In the genomic region with DNA sequence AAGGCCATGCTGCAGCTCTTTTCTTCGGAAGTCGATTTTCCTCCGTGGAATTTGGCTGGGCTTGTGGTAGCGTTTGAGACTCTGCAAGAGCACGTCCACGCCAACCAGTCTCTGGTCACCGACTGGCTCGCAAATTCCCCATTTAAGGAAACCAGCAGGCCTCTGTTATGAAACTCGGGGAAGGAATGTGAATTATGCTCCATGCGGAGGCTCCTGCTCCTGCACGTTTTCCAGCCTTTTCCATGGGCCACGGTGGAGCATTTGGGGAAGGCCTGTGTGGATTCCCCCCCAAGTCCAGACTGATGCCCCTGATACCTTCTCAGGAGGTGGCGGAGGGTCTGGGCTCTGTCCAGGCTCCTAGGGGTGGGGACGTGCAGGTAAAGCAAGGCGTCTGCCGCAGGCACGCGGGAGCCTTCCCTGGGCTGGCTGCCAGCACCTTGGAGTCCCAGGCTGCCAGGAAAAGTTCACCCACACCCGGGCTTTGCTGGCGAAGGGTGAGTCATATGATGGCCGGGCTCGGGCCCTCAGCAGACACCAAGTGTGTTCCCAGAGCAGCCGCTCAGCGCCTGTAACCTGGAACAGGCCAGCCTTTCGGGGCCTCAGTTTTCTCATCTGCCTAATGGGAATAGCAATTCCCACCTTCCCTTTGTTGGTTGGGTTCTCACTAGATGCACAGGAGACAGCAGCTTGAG, we compare ENCODE assay signal across 8 cellular contexts. TPM values are rescaled to one million over a fixed set of nuclear protein-coding genes. Genes with fewer than 3 reads are reported as not detected.
DNase-seq lines count a peak whose midpoint lies in the region; ATAC-seq and TF ChIP-seq lines count a peak whose summit lies in the region.

No MANE protein-coding gene starts in this region.

- POLR2A ChIA-PET in GM10248 (lab: Yijun Ruan, JAX), result no interaction called here

- H3K9ac ChIP-seq in rectal smooth muscle tissue (ENCODE audit: low read length), result no peak overlapping the region

- no peaks in the 10 kb centered on the region for H3K27me3 Mint-ChIP-seq in Calu3 (ENCODE audit: unreplicated experiment)

- H3K36me3 ChIP-seq in rectal smooth muscle tissue (ENCODE audit: control insufficient read depth, insufficient read depth, low read length), result no peaks in the 10 kb centered on the region

- H3K4me3 Mint-ChIP-seq in Calu3 (ENCODE audit: low read depth, unreplicated experiment), result no peak overlapping the region

- peaks cover 42% of the 10 kb centered on the region for H3K4me1 ChIP-seq in rectal smooth muscle tissue (ENCODE audit: control insufficient read depth, insufficient read depth, low read length)

- H3K36me3 Mint-ChIP-seq in Calu3 (ENCODE audit: insufficient read depth, unreplicated experiment), result peaks cover 27% of the 10 kb centered on the region

- peak; percentile 94 for ATAC-seq in SK-N-SH treated with all-trans-retinoic acid at 6 μM for 48 hours
- ATAC-seq in Right ventricle myocardium superior (ENCODE audit: poor library complexity), result peak; percentile 88
- no peak for ATAC-seq in GM19351 (IDR thresholded peaks at IDR 0.05; ENCODE audit: unreplicated experiment)
- no peak for ATAC-seq in GM21360 (IDR thresholded peaks at IDR 0.05; ENCODE audit: unreplicated experiment)

- peak overlapping the region; percentile 92 for H3K27ac ChIP-seq in rectal smooth muscle tissue (ENCODE audit: low read depth, low read length)

- BruUV-seq in Calu3 (replicated peaks; lab: Mats Ljungman, UMichigan), result no TSS peak

- TF ChIP-seq CTCF in Calu3 (IDR thresholded peaks at IDR 0.05; ENCODE audit: unreplicated experiment), result no peak
- TF ChIP-seq CTCF in GM10248 (IDR thresholded peaks at IDR 0.05; ENCODE audit: control extremely low read depth, extremely low read depth, low read depth, missing control alignments), result no peak
- TF ChIP-seq CTCF in GM20000 (IDR thresholded peaks at IDR 0.05; ENCODE audit: extremely low read depth, missing control alignments), result no peak

- intact Hi-C loops in Calu3 (cut with micrococcal nuclease; ENCODE audit: unreplicated experiment), result no loop called here
- intact Hi-C loops in Right ventricle myocardium superior (cut with DNase I), result no loop called here

- H3K27ac Mint-ChIP-seq in Calu3 (ENCODE audit: unreplicated experiment), result no peak overlapping the region

- peaks cover 34% of the 10 kb centered on the region for H3K4me1 Mint-ChIP-seq in Calu3 (ENCODE audit: low read depth, unreplicated experiment)

- peak overlapping the region; percentile 33 for H3K4me3 ChIP-seq in rectal smooth muscle tissue (ENCODE audit: low read length)

- no peaks in the 10 kb centered on the region for H3K27me3 ChIP-seq in rectal smooth muscle tissue (ENCODE audit: control insufficient read depth, insufficient read depth, low read length)

- DNase-seq in Calu3 (peak; percentile 94), Right ventricle myocardium superior (peak; percentile 91), GM10248 (ENCODE audit: extremely low spot score) (no peak), GM20000 (ENCODE audit: low spot score) (no peak)

- CTCF ChIA-PET in Calu3 (lab: Charles Lee), result interaction anchor here (0.5 kb wide), 1 partner anchor 1634 kb away, joined by 4 read pairs; no protein-coding TSS in a partner anchor
- CTCF ChIA-PET in GM10248 (lab: Yijun Ruan, JAX), result no interaction called here

- H3K9me3 Mint-ChIP-seq in Calu3 (ENCODE audit: low read depth, unreplicated experiment), result no peaks in the 10 kb centered on the region

TF ChIP-seq in SK-N-SH treated with all-trans-retinoic acid at 6 μM for 48 hours, 23 proteins besides CTCF, POLR2A, EP300 and RAD21 (continues in another document):
- TF ChIP-seq PPARA (CRISPR knock-in tag; IDR thresholded peaks at IDR 0.05; ENCODE audit: borderline replicate concordance) (no peak), RARB (CRISPR knock-in tag; IDR thresholded peaks at IDR 0.05) (no peak), ESRRG (CRISPR knock-in tag; IDR thresholded peaks at IDR 0.05) (no peak), GLIS3 (CRISPR knock-in tag; IDR thresholded peaks at IDR 0.05) (no peak), TCF4 (CRISPR knock-in tag; IDR thresholded peaks at IDR 0.05; ENCODE audit: borderline replicate concordance) (no peak), ZNF8 (CRISPR knock-in tag; IDR thresholded peaks at IDR 0.05) (no peak), SNAI2 (CRISPR knock-in tag; IDR thresholded peaks at IDR 0.05) (peak; percentile 85; the same call in 1 of the 2 replicates), ZFP30 (CRISPR knock-in tag; IDR thresholded peaks at IDR 0.05) (no peak), OSR1 (CRISPR knock-in tag; IDR thresholded peaks at IDR 0.05) (0 out of 2 replicates have a peak, but pooled peaks have one; percentile 24), ZC3H10 (CRISPR knock-in tag; IDR thresholded peaks at IDR 0.05) (no peak), ZNF565 (CRISPR knock-in tag; conservative IDR thresholded peaks at IDR 0.05; ENCODE audit: low read depth) (no peak), ZNF70 (CRISPR knock-in tag; IDR thresholded peaks at IDR 0.05) (no peak), CSDC2 (CRISPR knock-in tag; IDR thresholded peaks at IDR 0.05) (peak; percentile 60; the same call in 1 of the 2 replicates), ZFP3 (CRISPR knock-in tag; IDR thresholded peaks at IDR 0.05) (peak; percentile 83; the same call in 1 of the 2 replicates), BACH2 (CRISPR knock-in tag; IDR thresholded peaks at IDR 0.05; ENCODE audit: borderline replicate concordance) (no peak), CSRNP3 (CRISPR knock-in tag; IDR thresholded peaks at IDR 0.05) (no peak), TOX (CRISPR knock-in tag; IDR thresholded peaks at IDR 0.05; ENCODE audit: borderline replicate concordance) (no peak)
- TF ChIP-seq, protein P1, sequence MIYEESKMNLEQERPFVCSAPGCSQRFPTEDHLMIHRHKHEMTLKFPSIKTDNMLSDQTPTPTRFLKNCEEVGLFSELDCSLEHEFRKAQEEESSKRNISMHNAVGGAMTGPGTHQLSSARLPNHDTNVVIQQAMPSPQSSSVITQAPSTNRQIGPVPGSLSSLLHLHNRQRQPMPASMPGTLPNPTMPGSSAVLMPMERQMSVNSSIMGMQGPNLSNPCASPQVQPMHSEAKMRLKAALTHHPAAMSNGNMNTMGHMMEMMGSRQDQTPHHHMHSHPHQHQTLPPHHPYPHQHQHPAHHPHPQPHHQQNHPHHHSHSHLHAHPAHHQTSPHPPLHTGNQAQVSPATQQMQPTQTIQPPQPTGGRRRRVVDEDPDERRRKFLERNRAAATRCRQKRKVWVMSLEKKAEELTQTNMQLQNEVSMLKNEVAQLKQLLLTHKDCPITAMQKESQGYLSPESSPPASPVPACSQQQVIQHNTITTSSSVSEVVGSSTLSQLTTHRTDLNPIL (CRISPR knock-in tag; IDR thresholded peaks at IDR 0.05; ENCODE audit: low read depth), result no peak
- TF ChIP-seq, protein P2, sequence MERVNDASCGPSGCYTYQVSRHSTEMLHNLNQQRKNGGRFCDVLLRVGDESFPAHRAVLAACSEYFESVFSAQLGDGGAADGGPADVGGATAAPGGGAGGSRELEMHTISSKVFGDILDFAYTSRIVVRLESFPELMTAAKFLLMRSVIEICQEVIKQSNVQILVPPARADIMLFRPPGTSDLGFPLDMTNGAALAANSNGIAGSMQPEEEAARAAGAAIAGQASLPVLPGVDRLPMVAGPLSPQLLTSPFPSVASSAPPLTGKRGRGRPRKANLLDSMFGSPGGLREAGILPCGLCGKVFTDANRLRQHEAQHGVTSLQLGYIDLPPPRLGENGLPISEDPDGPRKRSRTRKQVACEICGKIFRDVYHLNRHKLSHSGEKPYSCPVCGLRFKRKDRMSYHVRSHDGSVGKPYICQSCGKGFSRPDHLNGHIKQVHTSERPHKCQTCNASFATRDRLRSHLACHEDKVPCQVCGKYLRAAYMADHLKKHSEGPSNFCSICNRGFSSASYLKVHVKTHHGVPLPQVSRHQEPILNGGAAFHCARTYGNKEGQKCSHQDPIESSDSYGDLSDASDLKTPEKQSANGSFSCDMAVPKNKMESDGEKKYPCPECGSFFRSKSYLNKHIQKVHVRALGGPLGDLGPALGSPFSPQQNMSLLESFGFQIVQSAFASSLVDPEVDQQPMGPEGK (CRISPR knock-in tag; IDR thresholded peaks at IDR 0.05; ENCODE audit: borderline replicate concordance), result no peak; the same call in 1 of the 2 replicates
- TF ChIP-seq, protein P3, sequence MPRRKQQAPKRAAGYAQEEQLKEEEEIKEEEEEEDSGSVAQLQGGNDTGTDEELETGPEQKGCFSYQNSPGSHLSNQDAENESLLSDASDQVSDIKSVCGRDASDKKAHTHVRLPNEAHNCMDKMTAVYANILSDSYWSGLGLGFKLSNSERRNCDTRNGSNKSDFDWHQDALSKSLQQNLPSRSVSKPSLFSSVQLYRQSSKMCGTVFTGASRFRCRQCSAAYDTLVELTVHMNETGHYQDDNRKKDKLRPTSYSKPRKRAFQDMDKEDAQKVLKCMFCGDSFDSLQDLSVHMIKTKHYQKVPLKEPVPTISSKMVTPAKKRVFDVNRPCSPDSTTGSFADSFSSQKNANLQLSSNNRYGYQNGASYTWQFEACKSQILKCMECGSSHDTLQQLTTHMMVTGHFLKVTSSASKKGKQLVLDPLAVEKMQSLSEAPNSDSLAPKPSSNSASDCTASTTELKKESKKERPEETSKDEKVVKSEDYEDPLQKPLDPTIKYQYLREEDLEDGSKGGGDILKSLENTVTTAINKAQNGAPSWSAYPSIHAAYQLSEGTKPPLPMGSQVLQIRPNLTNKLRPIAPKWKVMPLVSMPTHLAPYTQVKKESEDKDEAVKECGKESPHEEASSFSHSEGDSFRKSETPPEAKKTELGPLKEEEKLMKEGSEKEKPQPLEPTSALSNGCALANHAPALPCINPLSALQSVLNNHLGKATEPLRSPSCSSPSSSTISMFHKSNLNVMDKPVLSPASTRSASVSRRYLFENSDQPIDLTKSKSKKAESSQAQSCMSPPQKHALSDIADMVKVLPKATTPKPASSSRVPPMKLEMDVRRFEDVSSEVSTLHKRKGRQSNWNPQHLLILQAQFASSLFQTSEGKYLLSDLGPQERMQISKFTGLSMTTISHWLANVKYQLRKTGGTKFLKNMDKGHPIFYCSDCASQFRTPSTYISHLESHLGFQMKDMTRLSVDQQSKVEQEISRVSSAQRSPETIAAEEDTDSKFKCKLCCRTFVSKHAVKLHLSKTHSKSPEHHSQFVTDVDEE (CRISPR knock-in tag; IDR thresholded peaks at IDR 0.05), result no peak

RNA-seq across cellular contexts. Expression of gene LRP5, which starts 41.9 kb away (rescaled TPM):
- total RNA-seq in Calu3 (2022), result 64.8 and 82.0 TPM in 2 replicates
- 49.8 TPM for total RNA-seq in Right ventricle myocardium superior

Comparison
In these comparisons a context has a peak if more than half of its experiments do, and no peak if none do; other contexts are left out.
1. DNase-seq: peak in Calu3 (single experiment) and Right ventricle myocardium superior (single experiment); none in GM10248 (single experiment) and GM20000 (single experiment).
2. ATAC-seq: peak in SK-N-SH treated with all-trans-retinoic acid at 6 μM for 48 hours (single experiment) and Right ventricle myocardium superior (single experiment); none in GM19351 (single experiment) and GM21360 (single experiment).